20 cellular contexts compared by ENCODE assay signal in genomic region chr2:14716319-14716718, GRCh38.
"Had no signal": no experiment of that assay in that cellular context is flagged by ENCODE, and none has a peak within 500 bp of the region (broad histone marks: within the 10 kb centered on the region; RNA-seq: fewer than 3 reads in every experiment).

No MANE protein-coding gene starts in this region.

- DNase-seq: dermis blood vessel endothelial cell; foreskin keratinocyte; immature natural killer cell; kidney; left cardiac atrium; left ventricle myocardium inferior; mesenchymal stem cell; naive thymus-derived CD4-positive, alpha-beta T cell; nephron progenitor cell; psoas muscle; retina; spleen; stimulated activated CD4-positive, alpha-beta T cell treated with anti-CD3 and anti-CD28 coated beads, Interleukin-15, amount 100 ng/mL, for 24 hours; stimulated activated CD4-positive, alpha-beta T cell treated with anti-CD3 and anti-CD28 coated beads, Interleukin-1b, Interleukin-23, amount 100 ng/mL, for 48 hours; stimulated activated CD4-positive, alpha-beta T cell treated with anti-CD3 and anti-CD28 coated beads, Interleukin-4, amount 100 ng/mL, for 24 hours; stimulated activated naive CD8-positive, alpha-beta T cell treated with anti-CD3 and anti-CD28 coated beads, Interleukin-15, amount 100 ng/mL, for 72 hours; testis; upper lobe of right lung had no signal

- ATAC-seq: foreskin keratinocyte; left cardiac atrium; naive thymus-derived CD4-positive, alpha-beta T cell; psoas muscle; sciatic nerve; stimulated activated memory B cell treated with anti-CD40 and anti-IgM and Interleukin-4, amounts not matched to agents 10 μg/mL and 1 μg/mL and 100 μg/mL, for 72 hours; stimulated activated naive CD8-positive, alpha-beta T cell treated with anti-CD3 and anti-CD28 coated beads, Interleukin-15, amount 100 ng/mL, for 72 hours; upper lobe of right lung had no signal
